In genomic region chr1:54287176-54287650, GRCh38 we compare ENCODE assay signal across 8 cellular contexts.
DNase-seq lines count a peak whose midpoint lies in the region; TF ChIP-seq lines count a peak whose summit lies in the region.

No MANE protein-coding gene starts in this region.

- peak overlapping the region; percentile 43 for H3K4me3 Mint-ChIP-seq in glutamatergic neuron (ENCODE audit: unreplicated experiment)

- peaks cover 51% of the 10 kb centered on the region for H3K9me3 Mint-ChIP-seq in glutamatergic neuron (ENCODE audit: unreplicated experiment)

- no peaks in the 10 kb centered on the region for H3K36me3 Mint-ChIP-seq in glutamatergic neuron (ENCODE audit: unreplicated experiment)

- H3K4me1 Mint-ChIP-seq in glutamatergic neuron (ENCODE audit: low read depth, unreplicated experiment), result peaks cover 71% of the 10 kb centered on the region

- no peak for TF ChIP-seq CTCF in glutamatergic neuron (IDR thresholded peaks at IDR 0.05; ENCODE audit: partially characterized antibody, unreplicated experiment)

- DNase-seq in NOMO-1 (lab: John Stamatoyannopoulos, UW; ENCODE audit: unreplicated experiment in 2 of 2) (peak; percentile 15 to 20), NOMO-1 treated with dmso at 0.1 percent for 144 hours (lab: John Stamatoyannopoulos, UW; ENCODE audit: unreplicated experiment) (no peak), NCI-H82 (lab: John Stamatoyannopoulos, UW) (peak; percentile 78), glutamatergic neuron (no peak), renal cortical epithelial cell (ENCODE audit: low read depth) (peak; percentile 79), ureter (ENCODE audit: low spot score) (peak; percentile 89), RKO (ENCODE audit: low spot score) (no peak)
- DNase-seq in activated effector memory CD4-positive, alpha-beta T cell treated with anti-CD3 and anti-CD28 coated beads, Interleukin-2, amount 50 U/mL, for 16 hours, result peak; percentile 67

- H3K27ac Mint-ChIP-seq in glutamatergic neuron (ENCODE audit: unreplicated experiment), result peak overlapping the region; percentile 73

- peaks cover 38% of the 10 kb centered on the region for H3K27me3 Mint-ChIP-seq in glutamatergic neuron (ENCODE audit: unreplicated experiment)

Comparison
In these comparisons a context has a peak if more than half of its experiments do, and no peak if none do; other contexts are left out.
1. DNase-seq: peak in NOMO-1 (2 of 2), NCI-H82 (single experiment), activated effector memory CD4-positive, alpha-beta T cell treated with anti-CD3 and anti-CD28 coated beads, Interleukin-2, amount 50 U/mL, for 16 hours (single experiment), renal cortical epithelial cell (single experiment) and ureter (single experiment); none in NOMO-1 treated with dmso at 0.1 percent for 144 hours (single experiment), glutamatergic neuron (single experiment) and RKO (single experiment).